Comparison of ENCODE assay signal across 29 cellular contexts in the genomic region with DNA sequence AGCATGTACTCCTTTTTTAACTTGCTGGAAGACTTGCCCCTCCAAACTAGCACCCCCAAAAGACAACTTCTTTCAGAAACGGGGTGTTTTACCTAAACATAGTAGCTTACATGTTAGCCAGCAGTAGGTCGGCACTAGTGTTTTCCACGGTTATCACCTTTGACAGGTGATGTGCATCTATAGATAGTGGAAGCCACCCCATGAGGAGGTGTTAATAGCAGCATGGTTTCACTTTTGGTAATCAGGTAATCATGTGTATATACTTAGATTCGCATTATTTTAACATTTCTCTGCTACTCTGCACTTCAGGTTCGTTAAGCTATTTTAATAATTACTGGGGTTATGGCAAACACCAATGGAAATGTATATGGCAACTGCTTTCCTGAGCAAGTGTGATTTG. TPM values are rescaled to one million over a fixed set of nuclear protein-coding genes. Genes with fewer than 3 reads are reported as not detected.
A peak's percentile ranks its signal among the peaks of the same experiment; 100 is the strongest.
DNase-seq lines count a peak whose midpoint lies in the region; ATAC-seq, FAIRE-seq and TF ChIP-seq lines count a peak whose summit lies in the region.
"Had no signal": no experiment of that assay in that cellular context is flagged by ENCODE, and none has a peak within 500 bp of the region (broad histone marks: within the 10 kb centered on the region; RNA-seq: fewer than 3 reads in every experiment).

No MANE protein-coding gene starts in this region.

- H3K4me1 Mint-ChIP-seq in activated T-cell treated with anti-CD3 and anti-CD28 coated beads, Interleukin-2, amount 50 U/mL, for 72 hours (ENCODE audit: low read depth), result peaks cover 15% of the 10 kb centered on the region
- H3K4me1 Mint-ChIP-seq in activated T-cell treated with anti-CD3 and anti-CD28 coated beads, Interleukin-2, amount 50 U/mL, for 4 hours (ENCODE audit: low read depth), result peaks cover 5% of the 10 kb centered on the region
- peaks cover 18% of the 10 kb centered on the region for H3K4me1 Mint-ChIP-seq in neural progenitor cell
- H3K4me1 Mint-ChIP-seq: memory B cell had no signal

- peak; percentile 33 for FAIRE-seq in GM19239 (lab: Jason Lieb, UNC)
- FAIRE-seq: A549, endometrium had no signal

- H3K9me3 Mint-ChIP-seq in activated T-cell treated with anti-CD3 and anti-CD28 coated beads, Interleukin-2, amount 50 U/mL, for 72 hours, result no peaks in the 10 kb centered on the region
- H3K9me3 Mint-ChIP-seq in activated T-cell treated with anti-CD3 and anti-CD28 coated beads, Interleukin-2, amount 50 U/mL, for 4 hours, result no peaks in the 10 kb centered on the region
- no peaks in the 10 kb centered on the region for H3K9me3 Mint-ChIP-seq in neural progenitor cell
- H3K9me3 Mint-ChIP-seq: immature natural killer cell; memory B cell; T-helper 2 cell treated with Interferon-gamma antibody and Interleukin-4, amounts not matched to agents 5 μg/mL and 100 μg/mL, for 36 hours had no signal

- no peaks in the 10 kb centered on the region for H3K9me3 ChIP-seq in neural progenitor cell (ENCODE audit: low read depth)
- H3K9me3 ChIP-seq: A549, ascending aorta, gastrocnemius medialis, spleen, transverse colon had no signal

- peak overlapping the region; percentile 42 for H3K27ac ChIP-seq in neural progenitor cell
- H3K27ac ChIP-seq: A549, ascending aorta, gastrocnemius medialis, hepatocyte, spleen, transverse colon had no signal

- no peak for DNase-seq in activated T-cell treated with anti-CD3 and anti-CD28 coated beads, Interleukin-2, amount 50 U/mL, for 72 hours
- DNase-seq in activated T-cell treated with anti-CD3 and anti-CD28 coated beads, Interleukin-2, amount 50 U/mL, for 4 hours, result no peak
- DNase-seq in GM19239 (ENCODE audit: insufficient read length, low spot score) (no peak), neural progenitor cell (ENCODE audit: low spot score) (no peak), amniotic stem cell (lab: John Stamatoyannopoulos, UW) (no peak), kidney glomerular epithelial cell (lab: John Stamatoyannopoulos, UW) (no peak)
- DNase-seq: activated CD4-positive, alpha-beta T cell treated with anti-CD3 and anti-CD28 coated beads for 4 hours; activated naive CD4-positive, alpha-beta T cell treated with anti-CD3 and anti-CD28 coated beads, Interleukin-2, amount 50 U/mL, for 16 hours; AML-193; DMS153; gastrocnemius medialis; immature natural killer cell; NCI-H1092; NCI-H1694 treated with DMSO at 0.1 percent for 48 hours; NCI-H524 treated with DMSO at 0.1 percent for 48 hours; posterior cingulate gyrus; right cardiac atrium; SHP77; spleen; transverse colon had no signal

- H3K9ac ChIP-seq in neural progenitor cell, result no peak overlapping the region

- no peak for TF ChIP-seq CTCF in neural progenitor cell (IDR thresholded peaks at IDR 0.05)

- no peaks in the 10 kb centered on the region for H3K79me2 ChIP-seq in neural progenitor cell (ENCODE audit: low read depth)
- H3K79me2 ChIP-seq: hepatocyte had no signal

- ATAC-seq in activated T-cell treated with anti-CD3 and anti-CD28 coated beads, Interleukin-2, amount 50 U/mL, for 72 hours (replicated peaks in 1 of 2), result no peak
- ATAC-seq in activated T-cell treated with anti-CD3 and anti-CD28 coated beads, Interleukin-2, amount 50 U/mL, for 4 hours, result no peak
- ATAC-seq in HG03565 (IDR thresholded peaks at IDR 0.05; ENCODE audit: unreplicated experiment) (peak; percentile 41), HG03025 (IDR thresholded peaks at IDR 0.05; ENCODE audit: low FRiP score, unreplicated experiment) (no peak)
- ATAC-seq: A549, gastrocnemius medialis, Panc1, right cardiac atrium had no signal

- no peak overlapping the region for H2AFZ ChIP-seq in neural progenitor cell (replicated peaks)
- H2AFZ ChIP-seq: hepatocyte had no signal

- H3K4me1 ChIP-seq in neural progenitor cell, result peaks cover 31% of the 10 kb centered on the region
- H3K4me1 ChIP-seq: A549, ascending aorta, gastrocnemius medialis, spleen had no signal

- H4K20me1 ChIP-seq in neural progenitor cell (ENCODE audit: low read depth), result no peaks in the 10 kb centered on the region

- H3K4me2 ChIP-seq in neural progenitor cell, result no peak overlapping the region
- H3K4me2 ChIP-seq: A549, hepatocyte had no signal

- no peaks in the 10 kb centered on the region for H3K27me3 ChIP-seq in neural progenitor cell
- H3K27me3 ChIP-seq: ascending aorta, gastrocnemius medialis, hepatocyte, spleen, transverse colon had no signal

- peaks cover 8 to 24% of the 10 kb centered on the region in 2 donors for H3K36me3 Mint-ChIP-seq in activated T-cell treated with anti-CD3 and anti-CD28 coated beads, Interleukin-2, amount 50 U/mL, for 72 hours (ENCODE audit: insufficient read depth in 2 of 2)
- peaks cover 41% of the 10 kb centered on the region for H3K36me3 Mint-ChIP-seq in activated T-cell treated with anti-CD3 and anti-CD28 coated beads, Interleukin-2, amount 50 U/mL, for 4 hours (ENCODE audit: insufficient read depth)
- H3K36me3 Mint-ChIP-seq in neural progenitor cell, result peaks cover 32% of the 10 kb centered on the region

- H3K4me3 Mint-ChIP-seq in activated T-cell treated with anti-CD3 and anti-CD28 coated beads, Interleukin-2, amount 50 U/mL, for 72 hours, result no peak overlapping the region
- no peak overlapping the region for H3K4me3 Mint-ChIP-seq in activated T-cell treated with anti-CD3 and anti-CD28 coated beads, Interleukin-2, amount 50 U/mL, for 4 hours
- no peak overlapping the region for H3K4me3 Mint-ChIP-seq in neural progenitor cell
- H3K4me3 Mint-ChIP-seq: immature natural killer cell; memory B cell; T-helper 2 cell treated with Interferon-gamma antibody and Interleukin-4, amounts not matched to agents 5 μg/mL and 100 μg/mL, for 36 hours had no signal

- H3K4me3 ChIP-seq in neural progenitor cell, result no peak overlapping the region
- H3K4me3 ChIP-seq: A549, ascending aorta, gastrocnemius medialis, hepatocyte, spleen, transverse colon had no signal

- peak overlapping the region; percentile 85 for H3K27ac Mint-ChIP-seq in activated T-cell treated with anti-CD3 and anti-CD28 coated beads, Interleukin-2, amount 50 U/mL, for 72 hours
- H3K27ac Mint-ChIP-seq in neural progenitor cell, result no peak overlapping the region

- H3K27me3 Mint-ChIP-seq in activated T-cell treated with anti-CD3 and anti-CD28 coated beads, Interleukin-2, amount 50 U/mL, for 72 hours (ENCODE audit: low read depth), result no peaks in the 10 kb centered on the region
- H3K27me3 Mint-ChIP-seq in activated T-cell treated with anti-CD3 and anti-CD28 coated beads, Interleukin-2, amount 50 U/mL, for 4 hours (ENCODE audit: low read depth), result no peaks in the 10 kb centered on the region
- H3K27me3 Mint-ChIP-seq in neural progenitor cell (ENCODE audit: insufficient read depth, low read depth), result no peaks in the 10 kb centered on the region
- H3K27me3 Mint-ChIP-seq: memory B cell had no signal

- peaks cover 8% of the 10 kb centered on the region for H3K36me3 ChIP-seq in neural progenitor cell

- peaks cover 22% of the 10 kb centered on the region for H3F3A ChIP-seq in neural progenitor cell (ENCODE audit: low read depth)

RNA-seq across cellular contexts. Expression of a gene that starts 17.6 kb away (rescaled TPM):
- total RNA-seq in activated T-cell treated with anti-CD3 and anti-CD28 coated beads, Interleukin-2, amount 50 U/mL, for 72 hours, result 100 to 1,000 TPM; 105 to 132 TPM
- 100 to 1,000 TPM; 136 to 143 (median 140) TPM for total RNA-seq in activated T-cell treated with anti-CD3 and anti-CD28 coated beads, Interleukin-2, amount 50 U/mL, for 4 hours
- total RNA-seq in neural progenitor cell (ENCODE audit: low replicate concordance), result 60.6 and 136 TPM in 2 replicates
